In the genomic region with DNA sequence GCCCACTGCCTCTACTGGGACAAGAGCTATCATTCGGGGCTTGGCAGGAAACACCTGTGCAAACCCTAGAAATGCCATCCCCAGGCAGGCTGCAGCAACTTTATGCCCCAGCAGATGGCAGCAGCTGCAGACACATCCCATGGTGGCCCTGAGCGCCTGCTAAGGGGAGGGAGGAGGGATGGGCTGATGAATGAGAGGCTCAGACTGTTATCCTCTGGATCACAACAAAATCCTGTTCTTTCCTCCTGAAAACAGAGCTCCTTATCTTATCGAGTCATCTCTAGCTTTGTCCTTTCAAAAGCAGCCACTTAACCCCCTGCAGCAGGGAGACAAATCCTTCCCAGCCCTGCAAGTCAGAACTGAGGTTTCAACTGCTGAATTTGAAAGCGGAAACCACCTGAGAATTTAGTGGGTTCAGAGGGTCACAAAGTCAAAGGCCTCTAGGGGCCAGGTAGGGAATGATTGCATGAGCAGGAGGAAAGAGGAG, we compare ENCODE assay signal across 8 cellular contexts.
A peak's percentile ranks its signal among the peaks of the same experiment; 100 is the strongest.
DNase-seq lines count a peak whose midpoint lies in the region; ATAC-seq and TF ChIP-seq lines count a peak whose summit lies in the region.

No MANE protein-coding gene starts in this region.

- no peaks in the 10 kb centered on the region for H3K9me3 ChIP-seq in OCI-LY1 (ENCODE audit: low read length)

- H3K4me1 Mint-ChIP-seq in naive thymus-derived CD8-positive, alpha-beta T cell: peaks cover 0 to 13% (median 8%) of the 10 kb centered on the region in 4 donors
- H3K4me1 Mint-ChIP-seq in stimulated activated memory B cell treated with anti-CD40 and anti-IgM and Interleukin-4, amounts not matched to agents 10 μg/mL and 1 μg/mL and 100 μg/mL, for 72 hours: peaks cover 12% of the 10 kb centered on the region

- no peaks in the 10 kb centered on the region for H3K36me3 Mint-ChIP-seq in naive thymus-derived CD8-positive, alpha-beta T cell
- no peaks in the 10 kb centered on the region for H3K36me3 Mint-ChIP-seq in stimulated activated memory B cell treated with anti-CD40 and anti-IgM and Interleukin-4, amounts not matched to agents 10 μg/mL and 1 μg/mL and 100 μg/mL, for 72 hours

- TF ChIP-seq CTCF in OCI-LY1 (IDR thresholded peaks at IDR 0.05; ENCODE audit: low read length): peak; percentile 84

- H3K4me2 ChIP-seq in OCI-LY1 (ENCODE audit: low read length): no peak overlapping the region

- H3K9ac ChIP-seq in OCI-LY1 (ENCODE audit: low read length): no peak overlapping the region

- no peaks in the 10 kb centered on the region for H3K4me1 ChIP-seq in OCI-LY1 (ENCODE audit: insufficient read depth, low read length, severe bottlenecking)

- no peaks in the 10 kb centered on the region for H3K79me2 ChIP-seq in OCI-LY1 (ENCODE audit: insufficient read depth, low read length)

- H3K9me3 Mint-ChIP-seq in naive thymus-derived CD8-positive, alpha-beta T cell: no peaks in the 10 kb centered on the region
- H3K9me3 Mint-ChIP-seq in stimulated activated memory B cell treated with anti-CD40 and anti-IgM and Interleukin-4, amounts not matched to agents 10 μg/mL and 1 μg/mL and 100 μg/mL, for 72 hours: no peaks in the 10 kb centered on the region

- H3K36me3 ChIP-seq in OCI-LY1 (ENCODE audit: insufficient read depth, low read length): no peaks in the 10 kb centered on the region

- H3K27ac Mint-ChIP-seq in naive thymus-derived CD8-positive, alpha-beta T cell: no peak overlapping the region
- H3K27ac Mint-ChIP-seq in stimulated activated memory B cell treated with anti-CD40 and anti-IgM and Interleukin-4, amounts not matched to agents 10 μg/mL and 1 μg/mL and 100 μg/mL, for 72 hours: no peak overlapping the region

- peak; percentile 78 for DNase-seq in DMS 273 (lab: John Stamatoyannopoulos, UW; ENCODE audit: unreplicated experiment)
- DNase-seq in HK-2 (ENCODE audit: unreplicated experiment): peak; percentile 57
- peak; percentile 82 for DNase-seq in activated T-cell treated with anti-CD3 and anti-CD28 coated beads, Interleukin-2, amount 50 U/mL, for 1 hour
- peak; percentile 51 to 85 (median 72) for DNase-seq in naive thymus-derived CD8-positive, alpha-beta T cell

- no peaks in the 10 kb centered on the region; the same call in 1 of the 2 replicates for H3K27me3 ChIP-seq in OCI-LY1 (ENCODE audit: insufficient read depth, low read length)

- no peaks in the 10 kb centered on the region for H3K9me2 ChIP-seq in OCI-LY1 (ENCODE audit: low read depth, low read length)

- no peaks in the 10 kb centered on the region for H3F3A ChIP-seq in OCI-LY1 (ENCODE audit: insufficient read depth, low read length)

- no peak overlapping the region for H3K4me3 ChIP-seq in OCI-LY1 (ENCODE audit: low read depth, low read length, poor library complexity, severe bottlenecking)

- H2AFZ ChIP-seq in OCI-LY1 (ENCODE audit: low read length): no peak overlapping the region

- no peak overlapping the region for H3K27ac ChIP-seq in OCI-LY1 (ENCODE audit: low read depth, low read length, poor library complexity, severe bottlenecking)

- ATAC-seq in GM21367 (IDR thresholded peaks at IDR 0.05; ENCODE audit: unreplicated experiment) (peak; percentile 94), esophagus mucosa (peak; percentile 92)
- peak; percentile 96 to 100 for ATAC-seq in naive thymus-derived CD8-positive, alpha-beta T cell
- peak; percentile 93 for ATAC-seq in stimulated activated memory B cell treated with anti-CD40 and anti-IgM and Interleukin-4, amounts not matched to agents 10 μg/mL and 1 μg/mL and 100 μg/mL, for 72 hours

- POLR2A ChIA-PET in naive thymus-derived CD8-positive, alpha-beta T cell (lab: Charles Lee): interaction anchor here (1.2 to 1.4 kb wide), 2 partner anchors 947 to 951 kb away, joined by 3 to 4 read pairs; no protein-coding TSS in a partner anchor

- H3K4me3 Mint-ChIP-seq in naive thymus-derived CD8-positive, alpha-beta T cell: no peak overlapping the region
- no peak overlapping the region for H3K4me3 Mint-ChIP-seq in stimulated activated memory B cell treated with anti-CD40 and anti-IgM and Interleukin-4, amounts not matched to agents 10 μg/mL and 1 μg/mL and 100 μg/mL, for 72 hours

- peaks cover 0 to 15% (median under 1%) of the 10 kb centered on the region in 5 donors for H3K27me3 Mint-ChIP-seq in naive thymus-derived CD8-positive, alpha-beta T cell
- peaks cover 53% of the 10 kb centered on the region for H3K27me3 Mint-ChIP-seq in stimulated activated memory B cell treated with anti-CD40 and anti-IgM and Interleukin-4, amounts not matched to agents 10 μg/mL and 1 μg/mL and 100 μg/mL, for 72 hours

- H4K20me1 ChIP-seq in OCI-LY1 (ENCODE audit: insufficient read depth, low read length): no peaks in the 10 kb centered on the region
